In genomic region chr2:20514596-20515269, GRCh38 we compare ENCODE assay signal across 11 cellular contexts.
A peak's percentile ranks its signal among the peaks of the same experiment; 100 is the strongest.
DNase-seq lines count a peak whose midpoint lies in the region; ATAC-seq, FAIRE-seq and TF ChIP-seq lines count a peak whose summit lies in the region.
"Had no signal": no experiment of that assay in that cellular context is flagged by ENCODE, and none has a peak within 500 bp of the region (broad histone marks: within the 10 kb centered on the region; RNA-seq: fewer than 3 reads in every experiment).

No MANE protein-coding gene starts in this region.

- H3K4me1 ChIP-seq in testis = peaks cover 11% of the 10 kb centered on the region

- TF ChIP-seq CTCF in mesothelial cell of epicardium (IDR thresholded peaks at IDR 0.05; ENCODE audit: unreplicated experiment) (no peak), testis (IDR thresholded peaks at IDR 0.05) (no peak)

- H3K4me3 ChIP-seq in testis = no peak overlapping the region

- no peak for TF ChIP-seq POLR2A in testis (IDR thresholded peaks at IDR 0.05)

- no peak overlapping the region for H3K27ac ChIP-seq in testis
- H3K27ac ChIP-seq: C4-2B had no signal

- no peak overlapping the region for H3K4me3 Mint-ChIP-seq in mesothelial cell of epicardium
- H3K4me3 Mint-ChIP-seq: T-helper 2 cell treated with Interferon-gamma antibody and Interleukin-4, amounts not matched to agents 5 μg/mL and 100 μg/mL, for 36 hours had no signal

- peak; percentile 95 for DNase-seq in ACHN
- peak; percentile 95 for DNase-seq in M059J (ENCODE audit: low read depth)
- peak; percentile 46 for DNase-seq in epidermal melanocyte (ENCODE audit: insufficient read length, low spot score)
- no peak for DNase-seq in mesothelial cell of epicardium (ENCODE audit: low spot score in 2 of 2, unreplicated experiment in 2 of 2)
- DNase-seq in frontal cortex (ENCODE audit: low spot score in 2 of 2) = no peak
- no peak for DNase-seq in NCI-H510A (lab: John Stamatoyannopoulos, UW)
- no peak for DNase-seq in testis
- DNase-seq: NCI-H146 had no signal

- H3K9me3 ChIP-seq in testis = no peaks in the 10 kb centered on the region

- intact Hi-C loops in testis (cut with DNase I; ENCODE audit: low total_unique reads) = no loop called here

- FAIRE-seq in frontal cortex (lab: Jason Lieb, UNC) = no peak

- no peaks in the 10 kb centered on the region for H3K36me3 ChIP-seq in testis (ENCODE audit: low read depth, missing control alignments)

- peaks cover 10% of the 10 kb centered on the region for H3K9me3 Mint-ChIP-seq in mesothelial cell of epicardium
- H3K9me3 Mint-ChIP-seq: T-helper 2 cell treated with Interferon-gamma antibody and Interleukin-4, amounts not matched to agents 5 μg/mL and 100 μg/mL, for 36 hours had no signal

- peak overlapping the region; percentile 1 for H3K27ac Mint-ChIP-seq in mesothelial cell of epicardium
- H3K27ac Mint-ChIP-seq: T-helper 2 cell treated with Interferon-gamma antibody and Interleukin-4, amounts not matched to agents 5 μg/mL and 100 μg/mL, for 36 hours had no signal

- in situ Hi-C loops in ACHN (cut with HindIII; ENCODE audit: low pct_ligation_motif_present, low pct_unique_long_range_greater_than_20kb, low sequenced_read_pairs) = no loop called here

- no peak for ATAC-seq in GM19395 (IDR thresholded peaks at IDR 0.05; ENCODE audit: unreplicated experiment)

- no peaks in the 10 kb centered on the region for H3K36me3 Mint-ChIP-seq in mesothelial cell of epicardium

- H3K4me1 Mint-ChIP-seq in mesothelial cell of epicardium = peaks cover 22% of the 10 kb centered on the region

- 92 to 95% methylated on average over 8 of the region's 8 CpGs for WGBS in testis, 2 donors

- no peaks in the 10 kb centered on the region for H3K27me3 ChIP-seq in testis

- no peaks in the 10 kb centered on the region for H3K27me3 Mint-ChIP-seq in mesothelial cell of epicardium (ENCODE audit: low read depth)

Comparison
In these comparisons a context has a peak if more than half of its experiments do, and no peak if none do; other contexts are left out.
1. DNase-seq: peak in ACHN (single experiment), M059J (single experiment) and epidermal melanocyte (single experiment); none in mesothelial cell of epicardium (0 of 2), frontal cortex (0 of 2), NCI-H510A (single experiment) and testis (single experiment).